1 cellular context compared by ENCODE assay signal in genomic region chr9:95791695-95792094, GRCh38.
TF ChIP-seq lines count a peak whose summit lies in the region.

No MANE protein-coding gene starts in this region.

TF ChIP-seq in H1, 55 proteins besides CTCF, POLR2A, EP300 and RAD21:
- TF ChIP-seq KDM5A (IDR thresholded peaks at IDR 0.05; ENCODE audit: low read length): no peak
- TF ChIP-seq POLR2AphosphoS5 (IDR thresholded peaks at IDR 0.05; ENCODE audit: low read depth, low read length): no peak
- TF ChIP-seq, protein P1, sequence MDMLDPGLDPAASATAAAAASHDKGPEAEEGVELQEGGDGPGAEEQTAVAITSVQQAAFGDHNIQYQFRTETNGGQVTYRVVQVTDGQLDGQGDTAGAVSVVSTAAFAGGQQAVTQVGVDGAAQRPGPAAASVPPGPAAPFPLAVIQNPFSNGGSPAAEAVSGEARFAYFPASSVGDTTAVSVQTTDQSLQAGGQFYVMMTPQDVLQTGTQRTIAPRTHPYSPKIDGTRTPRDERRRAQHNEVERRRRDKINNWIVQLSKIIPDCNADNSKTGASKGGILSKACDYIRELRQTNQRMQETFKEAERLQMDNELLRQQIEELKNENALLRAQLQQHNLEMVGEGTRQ (IDR thresholded peaks at IDR 0.05; ENCODE audit: low read length): no peak
- TF ChIP-seq CREB1 (IDR thresholded peaks at IDR 0.05): no peak
